8 cellular contexts compared by ENCODE assay signal in genomic region chr19:58097783-58098681, GRCh38. TPM values are rescaled to one million over a fixed set of nuclear protein-coding genes. Genes with fewer than 3 reads are reported as not detected.
DNase-seq lines count a peak whose midpoint lies in the region; ATAC-seq and TF ChIP-seq lines count a peak whose summit lies in the region.

ZSCAN18 (minus strand) TSS chr19:58098231; CDS start chr19:58090267, 7,964 bp downstream.

- peak within 1 kb of the TSS; percentile 76 for H2BK5ac ChIP-seq in mesendoderm (ENCODE audit: low read length)

- peaks cover 46% of the 10 kb centered on the region for H3K9me3 Mint-ChIP-seq in endodermal cell

- H3K4me1 Mint-ChIP-seq in endodermal cell: peaks cover 4% of the 10 kb centered on the region

- peaks cover 4% of the 10 kb centered on the region for H3K27me3 Mint-ChIP-seq in endodermal cell (ENCODE audit: insufficient read depth)

- peaks cover 22% of the 10 kb centered on the region for H3K36me3 Mint-ChIP-seq in endodermal cell (ENCODE audit: low read depth)

- H3K79me1 ChIP-seq in mesendoderm (ENCODE audit: low read length): peaks cover 4% of the 10 kb centered on the region

- H3K79me2 ChIP-seq in mesendoderm (ENCODE audit: control insufficient read depth, insufficient read depth, low read length): peaks cover 3% of the 10 kb centered on the region

- H4K8ac ChIP-seq in mesendoderm (ENCODE audit: low read depth, low read length): no peak within 1 kb of the TSS

- peak within 1 kb of the TSS; percentile 99 for H3K9ac ChIP-seq in endodermal cell (ENCODE audit: extremely low read depth, low read length, poor library complexity, severe bottlenecking)
- H3K9ac ChIP-seq in mesendoderm (ENCODE audit: low read length): peak within 1 kb of the TSS; percentile 87

- H3K18ac ChIP-seq in mesendoderm (ENCODE audit: low read length): peak within 1 kb of the TSS; percentile 89

- peak within 1 kb of the TSS; percentile 88 for H3K4me2 ChIP-seq in mesendoderm (ENCODE audit: low read length)

- H4K5ac ChIP-seq in mesendoderm (ENCODE audit: low read length): no peak within 1 kb of the TSS

- peak within 1 kb of the TSS; percentile 8 for H2BK120ac ChIP-seq in mesendoderm (ENCODE audit: low read depth, low read length)

- WGBS in endodermal cell (ENCODE audit: insufficient coverage in 1 of 2, insufficient read length in 1 of 2), 2 experiments: 1 to 3% methylated on average over 40 to 67 of the region's 67 CpGs
- no CpG with 5 or more reads among the region's 67 CpGs for WGBS in mesendoderm (ENCODE audit: extremely low coverage, insufficient coverage, low lambda C conversion rate)

- peak within 1 kb of the TSS; percentile 84 for H3K4me3 ChIP-seq in endodermal cell (ENCODE audit: low read length)
- H3K4me3 ChIP-seq in mesendoderm (ENCODE audit: low read length): peak within 1 kb of the TSS; percentile 83

- H3K27me3 ChIP-seq in endodermal cell (ENCODE audit: control insufficient read depth, insufficient read depth, low read length, poor library complexity, severe bottlenecking) (no peaks in the 10 kb centered on the region), mesendoderm (ENCODE audit: insufficient read depth, low read length, poor library complexity) (no peaks in the 10 kb centered on the region)

- H2BK15ac ChIP-seq in mesendoderm (replicated peaks; ENCODE audit: low read depth): no peak within 1 kb of the TSS

- peak within 1 kb of the TSS; percentile 72 for H3K4ac ChIP-seq in mesendoderm (ENCODE audit: low read depth, low read length)

- no peak within 1 kb of the TSS for H3K23ac ChIP-seq in mesendoderm (ENCODE audit: low read length)

- no peak within 1 kb of the TSS for H2AK5ac ChIP-seq in mesendoderm (ENCODE audit: low read length)

- peak within 1 kb of the TSS; percentile 82 for H3K4me3 Mint-ChIP-seq in endodermal cell

- peaks cover 64% of the 10 kb centered on the region for H3K9me3 ChIP-seq in endodermal cell (ENCODE audit: control insufficient read depth, low read length)

- H3K56ac ChIP-seq in mesendoderm (ENCODE audit: low read length): peak within 1 kb of the TSS; percentile 96

- H3K27ac Mint-ChIP-seq in endodermal cell: peak within 1 kb of the TSS; percentile 98

- peak within 1 kb of the TSS; percentile 100 for H3K27ac ChIP-seq in endodermal cell (ENCODE audit: low read depth, low read length)
- no peak within 1 kb of the TSS for H3K27ac ChIP-seq in mesendoderm (ENCODE audit: low read depth, low read length)

- ATAC-seq in HG02938 (IDR thresholded peaks at IDR 0.05; ENCODE audit: unreplicated experiment): peak; percentile 64
- no peak for ATAC-seq in HG03097 (IDR thresholded peaks at IDR 0.05; ENCODE audit: low FRiP score, unreplicated experiment)

- DNase-seq in EL (peak; percentile 86), NCI-H524 (lab: John Stamatoyannopoulos, UW) (peak; percentile 94 to 98), endodermal cell (peak; percentile 100), mesendoderm (peak; percentile 99)
- DNase-seq in activated CD8-positive, alpha-beta memory T cell treated with anti-CD3 and anti-CD28 coated beads, Interleukin-2, amount 50 U/mL, for 1 hour (ENCODE audit: extremely low read depth): peak; percentile 97
- peak; percentile 97 for DNase-seq in stimulated activated CD8-positive, alpha-beta memory T cell treated with anti-CD3 and anti-CD28 coated beads, Interleukin-12 subunit alpha, Interleukin-12 subunit beta, amount 100 ng/mL, for 1 hour (ENCODE audit: low read depth)

- H3K36me3 ChIP-seq in endodermal cell (ENCODE audit: control insufficient read depth, insufficient read depth, low read length): peaks cover 20% of the 10 kb centered on the region
- H3K36me3 ChIP-seq in mesendoderm (ENCODE audit: control insufficient read depth, insufficient read depth, low read length): no peaks in the 10 kb centered on the region

- no peak for TF ChIP-seq CTCF in endodermal cell (conservative IDR thresholded peaks at IDR 0.05)

- H3K4me1 ChIP-seq in endodermal cell (ENCODE audit: control insufficient read depth, insufficient read depth, low read length) (no peaks in the 10 kb centered on the region), mesendoderm (ENCODE audit: control insufficient read depth, low read depth, low read length) (no peaks in the 10 kb centered on the region)

RNA-seq across cellular contexts. Expression of gene ZSCAN18, which starts in this region (rescaled TPM):
- total RNA-seq in endodermal cell: 100 to 1,000 TPM in 1 of 2 donors, 10 to 100 TPM in 1; 68.2 to 112 TPM
- polyA plus RNA-seq in endodermal cell (2013, experiment 1 of 2): 94.4 TPM
- 74.3 TPM for polyA plus RNA-seq in endodermal cell (2013, experiment 2 of 2)
- 16.2 TPM for polyA plus RNA-seq in mesendoderm (2013, experiment 1 of 2)
- polyA plus RNA-seq in mesendoderm (2013, experiment 2 of 2): 17.3 TPM
